10 cellular contexts compared by ENCODE assay signal in genomic region chr11:86990520-86990919, GRCh38. TPM values are rescaled to one million over a fixed set of nuclear protein-coding genes. Genes with fewer than 3 reads are reported as not detected.
DNase-seq lines count a peak whose midpoint lies in the region; ATAC-seq and TF ChIP-seq lines count a peak whose summit lies in the region.
"Had no signal": no experiment of that assay in that cellular context is flagged by ENCODE, and none has a peak within 500 bp of the region (broad histone marks: within the 10 kb centered on the region; RNA-seq: fewer than 3 reads in every experiment).

No MANE protein-coding gene starts in this region.

- intact Hi-C loops in Caco-2 (cut with micrococcal nuclease; ENCODE audit: unreplicated experiment) (no loop called here), left lung (cut with DNase I) (no loop called here), posterior vena cava (cut with DNase I) (no loop called here)

- peaks cover 37% of the 10 kb centered on the region for H3K4me1 Mint-ChIP-seq in Caco-2 (ENCODE audit: low read depth, unreplicated experiment)
- peaks cover 29% of the 10 kb centered on the region for H3K4me1 Mint-ChIP-seq in chondrocyte (ENCODE audit: low read depth)

- H3K36me3 ChIP-seq in Caco-2 (ENCODE audit: control insufficient read depth, insufficient read depth, low read length) (no peaks in the 10 kb centered on the region), left lung (no peaks in the 10 kb centered on the region), right atrium auricular region (no peaks in the 10 kb centered on the region)

- H3K27ac Mint-ChIP-seq in Caco-2 (ENCODE audit: unreplicated experiment) (peak overlapping the region; percentile 8), chondrocyte (ENCODE audit: unreplicated experiment) (peak overlapping the region; percentile 83)
- H3K27ac Mint-ChIP-seq: activated T-helper 2 cell treated with anti-CD3 and anti-CD28 coated beads, Interferon-gamma antibody, Interleukin-2, Interleukin-4, amounts not matched to agents 10 μg/mL and 5 μg/mL and 100 μg/mL, durations not matched to agents 14 hours and 24 hours and 36 hours; dendritic cell treated with granulocyte-macrophage colony-stimulating factor and Interleukin-4, amounts not matched to agents 40 ng/mL and 50 ng/mL, for 4 days had no signal

- DNase-seq in Caco-2, result peak; percentile 58 to 70
- DNase-seq in NCI-H1048 (lab: John Stamatoyannopoulos, UW), result peak; percentile 17
- no peak for DNase-seq in chondrocyte (ENCODE audit: low spot score)
- DNase-seq in kidney tubule cell (ENCODE audit: low spot score), result peak; percentile 91
- DNase-seq in left lung, result no peak
- no peak for DNase-seq in right atrium auricular region (ENCODE audit: low spot score)
- DNase-seq in posterior vena cava (ENCODE audit: low spot score), result no peak
- no peak for DNase-seq in stimulated activated naive CD4-positive, alpha-beta T cell (lab: John Stamatoyannopoulos, UW)

- TF ChIP-seq CTCF in Caco-2 (IDR thresholded peaks at IDR 0.05; ENCODE audit: insufficient read depth in 1 of 2, low read depth in 1 of 2, low read length in 1 of 2, severe bottlenecking in 1 of 2, unreplicated experiment in 1 of 2), result no peak
- no peak for TF ChIP-seq CTCF in chondrocyte (IDR thresholded peaks at IDR 0.05)
- TF ChIP-seq CTCF in left lung (IDR thresholded peaks at IDR 0.05), result no peak
- TF ChIP-seq CTCF in right atrium auricular region (IDR thresholded peaks at IDR 0.05), result no peak

- POLR2A ChIA-PET in Caco-2 (lab: Charles Lee), result no interaction called here

- no peak overlapping the region for H3K27ac ChIP-seq in left lung
- no peak overlapping the region for H3K27ac ChIP-seq in right atrium auricular region

- H3K4me3 ChIP-seq in Caco-2 (ENCODE audit: low read depth, low read length) (no peak overlapping the region), left lung (no peak overlapping the region), right atrium auricular region (no peak overlapping the region)

- peaks cover 28% of the 10 kb centered on the region for H3K4me1 ChIP-seq in Caco-2
- no peaks in the 10 kb centered on the region for H3K4me1 ChIP-seq in left lung
- H3K4me1 ChIP-seq in right atrium auricular region, result peaks cover 0 to 15% of the 10 kb centered on the region in 2 donors

- ATAC-seq in left lung, result no peak

- H3K9me3 Mint-ChIP-seq in Caco-2 (ENCODE audit: unreplicated experiment), result no peaks in the 10 kb centered on the region
- no peaks in the 10 kb centered on the region for H3K9me3 Mint-ChIP-seq in chondrocyte (ENCODE audit: low read depth)
- H3K9me3 Mint-ChIP-seq: activated T-helper 2 cell treated with anti-CD3 and anti-CD28 coated beads, Interferon-gamma antibody, Interleukin-2, Interleukin-4, amounts not matched to agents 10 μg/mL and 5 μg/mL and 100 μg/mL, durations not matched to agents 14 hours and 24 hours and 36 hours; dendritic cell treated with granulocyte-macrophage colony-stimulating factor and Interleukin-4, amounts not matched to agents 40 ng/mL and 50 ng/mL, for 4 days had no signal

- CTCF ChIA-PET in Caco-2 (lab: Charles Lee), result interaction anchor here (1.5 kb wide), 1 partner anchor 51 kb away, joined by 6 read pairs; no protein-coding TSS in a partner anchor

- BruUV-seq in Caco-2 (replicated peaks; lab: Mats Ljungman, UMichigan), result no TSS peak

- no peaks in the 10 kb centered on the region for H3K27me3 ChIP-seq in Caco-2 (replicated peaks; ENCODE audit: control insufficient read depth, insufficient read depth, low read length)
- H3K27me3 ChIP-seq in left lung, result no peaks in the 10 kb centered on the region
- H3K27me3 ChIP-seq in right atrium auricular region, result no peaks in the 10 kb centered on the region

- H3K4me3 Mint-ChIP-seq in Caco-2 (ENCODE audit: unreplicated experiment) (no peak overlapping the region), chondrocyte (ENCODE audit: unreplicated experiment) (no peak overlapping the region)
- H3K4me3 Mint-ChIP-seq: dendritic cell treated with granulocyte-macrophage colony-stimulating factor and Interleukin-4, amounts not matched to agents 40 ng/mL and 50 ng/mL, for 4 days had no signal

- no peaks in the 10 kb centered on the region for H3K9me3 ChIP-seq in Caco-2
- no peaks in the 10 kb centered on the region for H3K9me3 ChIP-seq in left lung
- H3K9me3 ChIP-seq in right atrium auricular region, result no peaks in the 10 kb centered on the region

- H3K36me3 Mint-ChIP-seq in Caco-2 (ENCODE audit: insufficient read depth, unreplicated experiment) (peaks cover 4% of the 10 kb centered on the region), chondrocyte (ENCODE audit: low read depth) (no peaks in the 10 kb centered on the region)

- H3K27me3 Mint-ChIP-seq in Caco-2 (ENCODE audit: insufficient read depth, unreplicated experiment) (no peaks in the 10 kb centered on the region), chondrocyte (ENCODE audit: low read depth) (no peaks in the 10 kb centered on the region)

RNA-seq across cellular contexts. Expression of gene FZD4, which starts 35.3 kb away (rescaled TPM):
- 60.6 and 78.4 TPM in 2 replicates for total RNA-seq in Caco-2 (2022)
- total RNA-seq in chondrocyte, result 6.5 to 11.9 TPM (median 6.6 TPM) in 3 replicates
- total RNA-seq in left lung, result 10 to 100 TPM; 23.5 to 25.1 TPM
- 10 to 100 TPM; 22.6 to 32.5 TPM for total RNA-seq in right atrium auricular region
- 10 to 100 TPM; 42.4 to 49.1 TPM for total RNA-seq in posterior vena cava

RNA-seq across cellular contexts. Expression of gene TMEM135, which starts 47.2 kb away (rescaled TPM):
- total RNA-seq in Caco-2 (2022) (88.6 and 95.2 TPM in 2 replicates), chondrocyte (13.3 to 22.9 TPM (median 16.8 TPM) in 3 replicates), left lung (10 to 100 TPM; 21.3 to 26.6 TPM), right atrium auricular region (10 to 100 TPM; 12.2 to 13.0 TPM), posterior vena cava (10 to 100 TPM; 16.2 to 25.2 TPM)

Comparison
In these comparisons a context has a peak if more than half of its experiments do, and no peak if none do; other contexts are left out.
1. DNase-seq: peak in Caco-2 (2 of 2), NCI-H1048 (single experiment) and kidney tubule cell (single experiment); none in chondrocyte (single experiment), left lung (0 of 2), right atrium auricular region (single experiment), posterior vena cava (single experiment) and stimulated activated naive CD4-positive, alpha-beta T cell (0 of 6).